Comparison of ENCODE assay signal across 1 cellular context in the genomic region with DNA sequence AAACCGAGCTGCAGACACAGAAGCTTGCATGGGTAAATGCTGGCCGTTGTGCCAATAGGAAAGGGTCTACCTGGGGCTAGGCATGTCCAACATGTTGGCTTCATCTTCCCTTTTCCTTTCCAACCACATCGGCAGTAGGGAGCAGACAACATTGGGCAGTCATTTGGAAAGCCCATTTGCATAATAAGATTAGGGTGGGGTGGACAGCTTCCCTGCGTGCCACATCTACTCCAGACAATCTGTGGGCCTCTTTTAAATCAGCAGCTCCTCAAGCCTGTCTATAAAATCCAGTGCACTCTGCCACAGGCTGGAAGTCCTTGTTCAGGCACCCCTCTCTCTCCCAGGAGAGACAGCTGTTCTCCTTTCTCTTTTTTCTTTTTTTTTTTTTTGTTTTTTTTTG.
TF ChIP-seq lines count a peak whose summit lies in the region.

No MANE protein-coding gene starts in this region.

TF ChIP-seq in GM23338, 12 proteins besides CTCF, POLR2A, EP300 and RAD21 (continued from another document):
- no peak for TF ChIP-seq ZNF462 (CRISPR knock-in tag; IDR thresholded peaks at IDR 0.05)
- TF ChIP-seq, protein P1, sequence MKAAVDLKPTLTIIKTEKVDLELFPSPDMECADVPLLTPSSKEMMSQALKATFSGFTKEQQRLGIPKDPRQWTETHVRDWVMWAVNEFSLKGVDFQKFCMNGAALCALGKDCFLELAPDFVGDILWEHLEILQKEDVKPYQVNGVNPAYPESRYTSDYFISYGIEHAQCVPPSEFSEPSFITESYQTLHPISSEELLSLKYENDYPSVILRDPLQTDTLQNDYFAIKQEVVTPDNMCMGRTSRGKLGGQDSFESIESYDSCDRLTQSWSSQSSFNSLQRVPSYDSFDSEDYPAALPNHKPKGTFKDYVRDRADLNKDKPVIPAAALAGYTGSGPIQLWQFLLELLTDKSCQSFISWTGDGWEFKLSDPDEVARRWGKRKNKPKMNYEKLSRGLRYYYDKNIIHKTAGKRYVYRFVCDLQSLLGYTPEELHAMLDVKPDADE (IDR thresholded peaks at IDR 0.05) = no peak
